14 cellular contexts compared by ENCODE assay signal in genomic region chr13:113400621-113401451, GRCh38. TPM values are rescaled to one million over a fixed set of nuclear protein-coding genes. Genes with fewer than 3 reads are reported as not detected.
DNase-seq lines count a peak whose midpoint lies in the region; ATAC-seq, FAIRE-seq and TF ChIP-seq lines count a peak whose summit lies in the region.
"Had no signal": no experiment of that assay in that cellular context is flagged by ENCODE, and none has a peak within 500 bp of the region (broad histone marks: within the 10 kb centered on the region; RNA-seq: fewer than 3 reads in every experiment).

No MANE protein-coding gene starts in this region.

- H2AK5ac ChIP-seq in H1 (ENCODE audit: low read depth, low read length) = no peak overlapping the region

- H2BK20ac ChIP-seq in H1 (ENCODE audit: low read length) = no peak overlapping the region

- WGBS in H1 (ENCODE audit: extremely low coverage in 1 of 2, insufficient coverage in 1 of 2, insufficient read length in 1 of 2, insufficient replicate concordance in 2 of 2, low coverage in 1 of 2, low lambda C conversion rate in 2 of 2, missing lambda C conversion rate in 1 of 2), 2 experiments = 94% methylated on average over 25 of the region's 25 CpGs; no CpG with 5 or more reads in 1 of the 2 experiments

- no peaks in the 10 kb centered on the region for H4K20me1 ChIP-seq in H1 (replicated peaks in 1 of 2; ENCODE audit: control insufficient read depth in 1 of 2, insufficient read depth in 2 of 2, low read length in 2 of 2)

- no peak overlapping the region for H2BK12ac ChIP-seq in H1 (ENCODE audit: low read depth, low read length)

- H4K8ac ChIP-seq in H1 (ENCODE audit: extremely low read depth, insufficient read depth, low read length) = peak overlapping the region; percentile 80; the same call in 1 of the 2 replicates

- TF ChIP-seq CTCF in H1 (IDR thresholded peaks at IDR 0.05; ENCODE audit: control extremely low read depth in 1 of 3, insufficient read depth in 1 of 3, low read depth in 1 of 3, low read length in 3 of 3) (no peak), nephron progenitor cell (IDR thresholded peaks at IDR 0.05) (no peak)

- no peak overlapping the region for H3K14ac ChIP-seq in H1 (ENCODE audit: insufficient read length)

- H3K23ac ChIP-seq in H1 (ENCODE audit: insufficient read length) = no peak overlapping the region

- peaks cover 0 to 11% (median 6%) of the 10 kb centered on the region in 4 experiments; a peak in 6 of 7 replicates for H3K4me1 ChIP-seq in H1 (replicated peaks in 1 of 4; ENCODE audit: control insufficient read depth in 3 of 4, insufficient read depth in 4 of 4, low read length in 3 of 4)

- no peak overlapping the region for H3K4ac ChIP-seq in H1 (replicated peaks; ENCODE audit: insufficient read length, low read depth, low read length)

- H3K4me3 ChIP-seq in H1 (ENCODE audit: extremely low read depth in 1 of 4, insufficient read depth in 2 of 4, low read depth in 3 of 4, low read length in 4 of 4) = no peak overlapping the region

- POLR2A ChIA-PET in H1 (lab: Charles Lee; ENCODE audit: partially characterized antibody) = interaction anchor here (1.2 to 1.5 kb wide), 5 partner anchors 9 to 103 kb away, joined by 3 to 6 read pairs (median 4); no protein-coding TSS in a partner anchor

- no peak overlapping the region for H3K9ac ChIP-seq in H1 (replicated peaks in 1 of 4; ENCODE audit: extremely low read depth in 1 of 4, low read depth in 3 of 4, low read length in 3 of 4)

- no peak overlapping the region for H3K56ac ChIP-seq in H1 (replicated peaks; ENCODE audit: insufficient read length, low read depth, low read length)

- H3K79me2 ChIP-seq in H1 (ENCODE audit: control insufficient read depth in 1 of 2, insufficient read depth in 2 of 2, low read length in 2 of 2) = no peaks in the 10 kb centered on the region

- no peak overlapping the region for H3K27ac ChIP-seq in H1 (ENCODE audit: low read depth, low read length)

- no peaks in the 10 kb centered on the region for H3K9me3 Mint-ChIP-seq in nephron progenitor cell
- H3K9me3 Mint-ChIP-seq: neural crest cell had no signal

- peak; percentile 57 for DNase-seq in EH (ENCODE audit: low read depth)
- peak; percentile 19 for DNase-seq in NCI-H524 treated with DMSO at 0.1 percent for 48 hours (lab: John Stamatoyannopoulos, UW)
- no peak for DNase-seq in H1 (ENCODE audit: low read depth in 1 of 2, low spot score in 2 of 2)
- DNase-seq in nephron progenitor cell = no peak
- DNase-seq in midbrain (lab: John Stamatoyannopoulos, UW) = no peak
- DNase-seq in stimulated activated CD4-positive, alpha-beta T cell treated with anti-CD3 and anti-CD28 coated beads, Interleukin-2, amount 100 ng/mL, for 24 hours = no peak
- DNase-seq: activated naive CD4-positive, alpha-beta T cell treated with anti-CD3 and anti-CD28 coated beads, Interleukin-2, amount 50 U/mL, for 16 hours; NCI-H1105 treated with DMSO at 0.1 percent for 48 hours; T-helper 17 cell had no signal

- no peaks in the 10 kb centered on the region for H3K79me1 ChIP-seq in H1 (ENCODE audit: low read depth, low read length)

- H3K9me3 ChIP-seq in H1 (ENCODE audit: insufficient read depth in 2 of 2, low read depth in 1 of 2, low read length in 1 of 2) = no peaks in the 10 kb centered on the region

- no peak overlapping the region for H2BK120ac ChIP-seq in H1 (replicated peaks; ENCODE audit: low read depth, low read length)

- peak overlapping the region; percentile 55 for H3K27ac Mint-ChIP-seq in nephron progenitor cell
- H3K27ac Mint-ChIP-seq: T-helper 17 cell had no signal

- no peak overlapping the region for H2BK5ac ChIP-seq in H1 (ENCODE audit: low read depth, low read length)

- no peak overlapping the region for H2AFZ ChIP-seq in H1 (ENCODE audit: low read length)

- no peak overlapping the region for H3K4me2 ChIP-seq in H1 (ENCODE audit: insufficient read depth in 1 of 2, low read depth in 2 of 2, low read length in 2 of 2)

- no peak overlapping the region for H3K4me3 Mint-ChIP-seq in nephron progenitor cell
- H3K4me3 Mint-ChIP-seq: CD14-positive monocyte, neural crest cell, T-helper 17 cell had no signal

- H3K23me2 ChIP-seq in H1 (ENCODE audit: low read depth, low read length) = no peaks in the 10 kb centered on the region

- no peak for TF ChIP-seq POLR2A in H1 (IDR thresholded peaks at IDR 0.05; ENCODE audit: control extremely low read depth in 1 of 2, low read depth in 2 of 2, low read length in 2 of 2)

- H3K27me3 ChIP-seq in H1 (replicated peaks in 1 of 4; ENCODE audit: control insufficient read depth in 3 of 4, extremely low read depth in 1 of 4, insufficient read depth in 3 of 4, low read length in 3 of 4) = no peaks in the 10 kb centered on the region

- CTCF ChIA-PET in H1 (lab: Charles Lee; ENCODE audit: partially characterized antibody) = interaction anchor here (0.8 to 3.6 kb wide), 4 partner anchors 9 to 131 kb away, joined by 3 to 12 read pairs (median 4); no protein-coding TSS in a partner anchor

- TF ChIP-seq EP300 in H1 (IDR thresholded peaks at IDR 0.05; ENCODE audit: borderline replicate concordance in 1 of 2, low read depth in 2 of 2, low read length in 2 of 2) = no peak

- no peaks in the 10 kb centered on the region for H3K36me3 ChIP-seq in H1 (ENCODE audit: control insufficient read depth in 2 of 4, insufficient read depth in 4 of 4, low read length in 3 of 4)

- ATAC-seq in HG02973 (IDR thresholded peaks at IDR 0.05; ENCODE audit: unreplicated experiment) (no peak), HG02759 (IDR thresholded peaks at IDR 0.05; ENCODE audit: unreplicated experiment) (no peak)
- ATAC-seq: T-helper 17 cell had no signal

- H3K4me1 Mint-ChIP-seq in nephron progenitor cell = peaks cover 42% of the 10 kb centered on the region
- H3K4me1 Mint-ChIP-seq: CD14-positive monocyte, neural crest cell, T-helper 17 cell had no signal

- peaks cover 15% of the 10 kb centered on the region for H3K27me3 Mint-ChIP-seq in nephron progenitor cell (ENCODE audit: low read depth, poor library complexity)
- H3K27me3 Mint-ChIP-seq: T-helper 17 cell had no signal

- H4K5ac ChIP-seq in H1 (ENCODE audit: insufficient read length, low read depth, low read length) = no peak overlapping the region

- H3K18ac ChIP-seq in H1 (ENCODE audit: extremely low read depth, low read length) = no peak overlapping the region

- FAIRE-seq in H1 (lab: Jason Lieb, UNC) = no peak
- FAIRE-seq: islet of Langerhans had no signal

- no peak for TF ChIP-seq RAD21 in H1 (IDR thresholded peaks at IDR 0.05 in 1 of 2, conservative IDR thresholded peaks at IDR 0.05 in 1 of 2; ENCODE audit: low read depth in 2 of 2, low read length in 2 of 2)

- H3K36me3 Mint-ChIP-seq in nephron progenitor cell (ENCODE audit: low read depth) = no peaks in the 10 kb centered on the region
- H3K36me3 Mint-ChIP-seq: CD14-positive monocyte had no signal

- H4K91ac ChIP-seq in H1 (replicated peaks; ENCODE audit: insufficient read length, low read length) = no peak overlapping the region

- H2BK15ac ChIP-seq in H1 (ENCODE audit: low read length) = no peak overlapping the region

TF ChIP-seq in H1, 55 proteins besides CTCF, POLR2A, EP300 and RAD21:
- no peak for TF ChIP-seq SIRT6 (IDR thresholded peaks at IDR 0.05; ENCODE audit: low read length)

RNA-seq across cellular contexts. Expression of gene GRTP1, which starts 36.9 kb away (rescaled TPM):
- 52.0 and 54.3 TPM in 2 replicates for total RNA-seq in H1 (2021; fragmentation: NEBNext Ultra II Directional; extraction: Animal tissue kit (Norgen Biotek cat#: 25700))
- polyA plus RNA-seq in H1 (2011; rRNA removed) = 34.7 and 47.5 TPM in 2 replicates
- 42.5 TPM for polyA plus RNA-seq in H1 (2011; cell fraction: cytosol; rRNA removed)
- polyA plus RNA-seq in H1 (2011; cell fraction: nucleus; rRNA removed) = 44.3 TPM
- polyA plus RNA-seq in H1 (2012, experiment 1 of 2) = 42.4 to 45.7 TPM (median 42.7 TPM) in 4 replicates
- 43.5 TPM for polyA plus RNA-seq in H1 (2012, experiment 2 of 2)
- polyA plus RNA-seq in H1 (2013, experiment 1 of 2) = 29.8 TPM
- 25.9 TPM for polyA plus RNA-seq in H1 (2013, experiment 2 of 2)
- polyA minus RNA-seq in H1 (2011; rRNA and poly(A)+ RNA removed) = 15.8 and 16.3 TPM in 2 replicates
- 33.6 TPM for polyA minus RNA-seq in H1 (2011; cell fraction: cytosol; rRNA and poly(A)+ RNA removed)
- polyA minus RNA-seq in H1 (2011; cell fraction: nucleus; rRNA and poly(A)+ RNA removed) = 39.4 TPM
- polyA plus RNA-seq: CD14-positive monocyte had no signal

RNA-seq across cellular contexts. Expression of gene ADPRHL1, which starts 52.5 kb away (rescaled TPM):
- 1.7 and 2.0 TPM in 2 replicates for total RNA-seq in H1 (2021; fragmentation: NEBNext Ultra II Directional; extraction: Animal tissue kit (Norgen Biotek cat#: 25700))
- polyA plus RNA-seq in H1 (2011; rRNA removed) = 0.74 and 1.3 TPM in 2 replicates
- 1.0 TPM for polyA plus RNA-seq in H1 (2011; cell fraction: cytosol; rRNA removed)
- polyA plus RNA-seq in H1 (2011; cell fraction: nucleus; rRNA removed) = 1.5 TPM
- 0.77 to 1.4 TPM (median 1.2 TPM) in 4 replicates for polyA plus RNA-seq in H1 (2012, experiment 1 of 2)
- polyA plus RNA-seq in H1 (2012, experiment 2 of 2) = 0.49 TPM
- 0.75 TPM for polyA plus RNA-seq in H1 (2013, experiment 1 of 2)
- polyA plus RNA-seq in H1 (2013, experiment 2 of 2) = 0.52 TPM
- 0.34 and 0.76 TPM in 2 replicates for polyA minus RNA-seq in H1 (2011; rRNA and poly(A)+ RNA removed)
- not detected for polyA minus RNA-seq in H1 (2011; cell fraction: cytosol; rRNA and poly(A)+ RNA removed)
- 1.6 TPM for polyA minus RNA-seq in H1 (2011; cell fraction: nucleus; rRNA and poly(A)+ RNA removed)

Comparison
In these comparisons a context has a peak if more than half of its experiments do, and no peak if none do; other contexts are left out.
1. DNase-seq: peak in EH (single experiment) and NCI-H524 treated with DMSO at 0.1 percent for 48 hours (single experiment); none in H1 (0 of 2), nephron progenitor cell (single experiment), midbrain (single experiment) and stimulated activated CD4-positive, alpha-beta T cell treated with anti-CD3 and anti-CD28 coated beads, Interleukin-2, amount 100 ng/mL, for 24 hours (0 of 2).